In the genomic region with DNA sequence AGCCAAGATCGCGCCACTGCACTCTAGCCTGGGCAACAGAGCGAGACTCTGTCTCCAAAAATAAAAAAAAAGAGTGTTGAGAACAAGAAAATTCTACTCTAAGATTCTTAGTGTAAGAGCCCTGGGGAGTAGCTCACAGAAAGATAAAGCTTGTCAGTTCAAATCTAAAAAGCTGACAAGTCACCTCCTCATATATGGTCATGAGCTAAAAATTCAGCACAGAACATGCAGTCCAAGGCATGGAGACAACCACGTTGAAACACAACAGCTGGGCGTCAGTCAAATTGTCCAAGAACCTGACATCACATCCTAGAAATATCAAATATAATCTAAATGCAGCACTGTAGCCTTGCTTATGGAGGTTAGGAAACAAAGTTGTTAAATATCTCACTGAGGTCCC, we compare ENCODE assay signal across 28 cellular contexts. TPM values are rescaled to one million over a fixed set of nuclear protein-coding genes. Genes with fewer than 3 reads are reported as not detected.
DNase-seq lines count a peak whose midpoint lies in the region; ATAC-seq and TF ChIP-seq lines count a peak whose summit lies in the region.
"Had no signal": no experiment of that assay in that cellular context is flagged by ENCODE, and none has a peak within 500 bp of the region (broad histone marks: within the 10 kb centered on the region; RNA-seq: fewer than 3 reads in every experiment).

No MANE protein-coding gene starts in this region.

- no peaks in the 10 kb centered on the region for H3K27me3 Mint-ChIP-seq in activated CD4-positive, alpha-beta memory T cell treated with anti-CD3 and anti-CD28 coated beads, Interleukin-2, amount 10 ng/mL, durations not matched to agents 7 days and 5 days
- peaks cover 2% of the 10 kb centered on the region for H3K27me3 Mint-ChIP-seq in endothelial cell (ENCODE audit: unreplicated experiment)
- no peaks in the 10 kb centered on the region for H3K27me3 Mint-ChIP-seq in activated CD8-positive, alpha-beta memory T cell treated with anti-CD3 and anti-CD28 coated beads, Interleukin-2, amount 10 ng/mL, durations not matched to agents 7 days and 5 days
- H3K27me3 Mint-ChIP-seq: activated CD4-positive, alpha-beta T cell treated with anti-CD3 and anti-CD28 coated beads for 36 hours; CD4-positive, alpha-beta T cell; naive thymus-derived CD8-positive, alpha-beta T cell had no signal

- TF ChIP-seq POLR2A in IMR-90 (IDR thresholded peaks at IDR 0.05; ENCODE audit: low read depth, low read length) (no peak), esophagus squamous epithelium (IDR thresholded peaks at IDR 0.05) (no peak)

- no peak overlapping the region; the same call in 2 of the 3 replicates for H2BK15ac ChIP-seq in IMR-90 (ENCODE audit: low read depth, low read length)

- TF ChIP-seq RAD21 in IMR-90 (IDR thresholded peaks at IDR 0.05; ENCODE audit: low read length): no peak

- H3K27ac ChIP-seq in IMR-90 (ENCODE audit: insufficient read depth, low read length) (no peak overlapping the region), esophagus squamous epithelium (peak overlapping the region; percentile 33 to 80 (median 64)), muscle layer of colon (ENCODE audit: low read depth, low read length) (peak overlapping the region; percentile 27), osteoblast (ENCODE audit: low read depth, low read length) (no peak overlapping the region)
- H3K27ac ChIP-seq: foreskin keratinocyte, hepatocyte, PC-9 had no signal

- H3K9ac ChIP-seq in IMR-90 (ENCODE audit: low read depth, low read length) (no peak overlapping the region), muscle layer of colon (ENCODE audit: low read length) (no peak overlapping the region)

- H3K36me3 Mint-ChIP-seq in activated CD4-positive, alpha-beta memory T cell treated with anti-CD3 and anti-CD28 coated beads, Interleukin-2, amount 10 ng/mL, durations not matched to agents 7 days and 5 days (ENCODE audit: low read depth): peaks cover 34% of the 10 kb centered on the region
- H3K36me3 Mint-ChIP-seq in endothelial cell (ENCODE audit: low read depth, unreplicated experiment): peaks cover 26% of the 10 kb centered on the region
- peaks cover 21% of the 10 kb centered on the region for H3K36me3 Mint-ChIP-seq in activated CD8-positive, alpha-beta memory T cell treated with anti-CD3 and anti-CD28 coated beads, Interleukin-2, amount 10 ng/mL, durations not matched to agents 7 days and 5 days

- H3K27ac Mint-ChIP-seq in activated CD4-positive, alpha-beta memory T cell treated with anti-CD3 and anti-CD28 coated beads, Interleukin-2, amount 10 ng/mL, durations not matched to agents 7 days and 5 days: no peak overlapping the region
- H3K27ac Mint-ChIP-seq in endothelial cell (ENCODE audit: unreplicated experiment): no peak overlapping the region
- no peak overlapping the region for H3K27ac Mint-ChIP-seq in activated CD8-positive, alpha-beta memory T cell treated with anti-CD3 and anti-CD28 coated beads, Interleukin-2, amount 10 ng/mL, durations not matched to agents 7 days and 5 days
- H3K27ac Mint-ChIP-seq: activated CD4-positive, alpha-beta T cell treated with anti-CD3 and anti-CD28 coated beads for 36 hours; CD4-positive, alpha-beta T cell had no signal

- H2BK20ac ChIP-seq in IMR-90 (ENCODE audit: low read depth, low read length): no peak overlapping the region

- H3K9me3 ChIP-seq in IMR-90 (ENCODE audit: control insufficient read depth, insufficient read depth, low read length) (no peaks in the 10 kb centered on the region), esophagus squamous epithelium (no peaks in the 10 kb centered on the region), muscle layer of colon (ENCODE audit: low read length) (no peaks in the 10 kb centered on the region), osteoblast (ENCODE audit: low read depth, low read length) (no peaks in the 10 kb centered on the region)
- H3K9me3 ChIP-seq: adrenal gland had no signal

- no peak overlapping the region for H3K56ac ChIP-seq in IMR-90 (ENCODE audit: extremely low read depth, insufficient read depth, low read length)

- H2AFZ ChIP-seq in IMR-90 (replicated peaks; ENCODE audit: low read length, poor library complexity) (no peak overlapping the region), osteoblast (ENCODE audit: low read length) (no peak overlapping the region)
- H2AFZ ChIP-seq: hepatocyte, PC-9 had no signal

- H4K20me1 ChIP-seq in IMR-90 (ENCODE audit: insufficient read depth, low read length): peaks cover 6% of the 10 kb centered on the region; the same call in 1 of the 2 replicates
- no peaks in the 10 kb centered on the region for H4K20me1 ChIP-seq in osteoblast (ENCODE audit: insufficient read depth, low read length)

- dilution Hi-C loops in IMR-90 (cut with HindIII; ENCODE audit: low sequenced_read_pairs, unreplicated experiment): no loop called here

- H3K27me3 ChIP-seq in IMR-90 (ENCODE audit: control insufficient read depth, insufficient read depth, low read length): no peaks in the 10 kb centered on the region
- no peaks in the 10 kb centered on the region for H3K27me3 ChIP-seq in esophagus squamous epithelium
- no peaks in the 10 kb centered on the region for H3K27me3 ChIP-seq in muscle layer of colon (ENCODE audit: control insufficient read depth in 1 of 2, insufficient read depth in 2 of 2, low read length in 2 of 2)
- H3K27me3 ChIP-seq in osteoblast (ENCODE audit: insufficient read depth, low read length): no peaks in the 10 kb centered on the region
- H3K27me3 ChIP-seq: adrenal gland, foreskin keratinocyte, hepatocyte had no signal

- no peak overlapping the region for H3K4ac ChIP-seq in IMR-90 (ENCODE audit: low read depth, low read length)

- H3K4me3 Mint-ChIP-seq in activated CD4-positive, alpha-beta memory T cell treated with anti-CD3 and anti-CD28 coated beads, Interleukin-2, amount 10 ng/mL, durations not matched to agents 7 days and 5 days: no peak overlapping the region
- no peak overlapping the region for H3K4me3 Mint-ChIP-seq in endothelial cell (ENCODE audit: unreplicated experiment)
- no peak overlapping the region for H3K4me3 Mint-ChIP-seq in activated CD8-positive, alpha-beta memory T cell treated with anti-CD3 and anti-CD28 coated beads, Interleukin-2, amount 10 ng/mL, durations not matched to agents 7 days and 5 days
- H3K4me3 Mint-ChIP-seq: activated CD4-positive, alpha-beta T cell treated with anti-CD3 and anti-CD28 coated beads for 36 hours; activated T-cell treated with anti-CD3 and anti-CD28 coated beads, Interleukin-2, amount 50 U/mL, for 4 hours; CD4-positive, alpha-beta T cell; naive thymus-derived CD8-positive, alpha-beta T cell had no signal

- H2AK9ac ChIP-seq in IMR-90 (replicated peaks; ENCODE audit: low read depth, low read length, poor library complexity): no peak overlapping the region

- no peak overlapping the region for H4K5ac ChIP-seq in IMR-90 (ENCODE audit: low read depth, low read length)

- H3K4me3 ChIP-seq in IMR-90 (ENCODE audit: insufficient read depth, low read depth, low read length) (no peak overlapping the region), esophagus squamous epithelium (no peak overlapping the region), muscle layer of colon (ENCODE audit: low read depth in 1 of 2, low read length in 2 of 2) (no peak overlapping the region), osteoblast (ENCODE audit: insufficient read depth, low read length) (no peak overlapping the region)
- H3K4me3 ChIP-seq: adrenal gland, hepatocyte, PC-9 had no signal

- no peaks in the 10 kb centered on the region for H3K4me1 ChIP-seq in IMR-90 (ENCODE audit: control insufficient read depth, insufficient read depth, low read length)
- peaks cover 0 to 9% (median 5%) of the 10 kb centered on the region in 3 donors for H3K4me1 ChIP-seq in esophagus squamous epithelium
- H3K4me1 ChIP-seq in muscle layer of colon (ENCODE audit: insufficient read depth, low read length): peaks cover 31% of the 10 kb centered on the region
- no peaks in the 10 kb centered on the region for H3K4me1 ChIP-seq in osteoblast (ENCODE audit: insufficient read depth, low read length)
- H3K4me1 ChIP-seq: foreskin keratinocyte had no signal

- POLR2A ChIA-PET in IMR-90 (lab: Charles Lee; ENCODE audit: unreplicated experiment): interaction anchor here (0.7 kb wide), 1 partner anchor 100 kb away, joined by 4 read pairs; no protein-coding TSS in a partner anchor
- POLR2A ChIA-PET in activated CD4-positive, alpha-beta memory T cell treated with anti-CD3 and anti-CD28 coated beads, Interleukin-2, amount 10 ng/mL, durations not matched to agents 7 days and 5 days (lab: Charles Lee): no interaction called here

- no peak overlapping the region; the same call in 1 of the 2 replicates for H3K14ac ChIP-seq in IMR-90 (replicated peaks; ENCODE audit: low read depth, low read length)

- intact Hi-C loops in IMR-90 (cut with micrococcal nuclease): no loop called here
- intact Hi-C loops in esophagus squamous epithelium (cut with DNase I): no loop called here

- H2BK120ac ChIP-seq in IMR-90 (ENCODE audit: low read depth, low read length): no peak overlapping the region

- H4K8ac ChIP-seq in IMR-90 (ENCODE audit: low read depth in 2 of 2, low read length in 2 of 2): no peak overlapping the region

- H2AK5ac ChIP-seq in IMR-90 (ENCODE audit: low read depth, low read length): peak overlapping the region; percentile 28; the same call in 1 of the 2 replicates

- peaks cover 31% of the 10 kb centered on the region for H3K79me2 ChIP-seq in osteoblast (ENCODE audit: insufficient read depth, low read length)

- no peak overlapping the region; the same call in 1 of the 2 replicates for H3K18ac ChIP-seq in IMR-90 (ENCODE audit: low read depth, low read length)

- H3K79me1 ChIP-seq in IMR-90 (ENCODE audit: low read depth in 1 of 2, low read length in 2 of 2): peaks cover 14 to 51% of the 10 kb centered on the region in 2 experiments

- DNase-seq in IMR-90: no peak
- DNase-seq in esophagus squamous epithelium (lab: John Stamatoyannopoulos, UW): no peak
- DNase-seq in superior temporal gyrus (ENCODE audit: extremely low spot score): peak; percentile 60
- no peak for DNase-seq in activated CD4-positive, alpha-beta memory T cell treated with anti-CD3 and anti-CD28 coated beads, Interleukin-2, amount 10 ng/mL, durations not matched to agents 7 days and 5 days
- no peak for DNase-seq in endothelial cell (ENCODE audit: low spot score)
- DNase-seq in osteoblast (ENCODE audit: insufficient read length, low spot score, missing footprints): no peak
- DNase-seq in activated CD8-positive, alpha-beta memory T cell treated with anti-CD3 and anti-CD28 coated beads, Interleukin-2, amount 10 ng/mL, durations not matched to agents 7 days and 5 days: no peak
- DNase-seq: activated CD4-positive, alpha-beta T cell treated with anti-CD3 and anti-CD28 coated beads for 36 hours; activated naive CD4-positive, alpha-beta T cell; activated T-cell treated with anti-CD3 and anti-CD28 coated beads, Interleukin-2, amount 50 U/mL, for 4 hours; CD4-positive, alpha-beta T cell; effector memory CD4-positive, alpha-beta T cell; EL; erythroblast; foreskin keratinocyte; mesenchymal stem cell; naive thymus-derived CD8-positive, alpha-beta T cell; NCI-H1092 treated with DMSO at 0.1 percent for 48 hours; NCI-H1930; NCI-H526; nucleus accumbens; PC-9; SHP77; stimulated activated CD4-positive, alpha-beta T cell treated with anti-CD3 and anti-CD28 coated beads, Interleukin-2, amount 100 ng/mL, for 48 hours; substantia nigra had no signal

- no peak overlapping the region for H4K91ac ChIP-seq in IMR-90 (ENCODE audit: insufficient read depth, low read depth, low read length)

- H3K4me1 Mint-ChIP-seq in activated CD4-positive, alpha-beta memory T cell treated with anti-CD3 and anti-CD28 coated beads, Interleukin-2, amount 10 ng/mL, durations not matched to agents 7 days and 5 days: peaks cover 12% of the 10 kb centered on the region
- H3K4me1 Mint-ChIP-seq in endothelial cell (ENCODE audit: unreplicated experiment): peaks cover 21% of the 10 kb centered on the region
- peaks cover 19% of the 10 kb centered on the region for H3K4me1 Mint-ChIP-seq in activated CD8-positive, alpha-beta memory T cell treated with anti-CD3 and anti-CD28 coated beads, Interleukin-2, amount 10 ng/mL, durations not matched to agents 7 days and 5 days

- H3K9me3 Mint-ChIP-seq in activated CD4-positive, alpha-beta memory T cell treated with anti-CD3 and anti-CD28 coated beads, Interleukin-2, amount 10 ng/mL, durations not matched to agents 7 days and 5 days: no peaks in the 10 kb centered on the region
- no peaks in the 10 kb centered on the region for H3K9me3 Mint-ChIP-seq in endothelial cell (ENCODE audit: unreplicated experiment)
- no peaks in the 10 kb centered on the region for H3K9me3 Mint-ChIP-seq in activated CD8-positive, alpha-beta memory T cell treated with anti-CD3 and anti-CD28 coated beads, Interleukin-2, amount 10 ng/mL, durations not matched to agents 7 days and 5 days (ENCODE audit: low read depth)
- H3K9me3 Mint-ChIP-seq: activated T-cell treated with anti-CD3 and anti-CD28 coated beads, Interleukin-2, amount 50 U/mL, for 4 hours; CD4-positive, alpha-beta T cell; naive thymus-derived CD8-positive, alpha-beta T cell had no signal

- BruUV-seq in IMR-90 (replicated peaks; lab: Mats Ljungman, UMichigan): no TSS peak

- H3K4me2 ChIP-seq in IMR-90 (ENCODE audit: low read depth, low read length) (no peak overlapping the region), osteoblast (ENCODE audit: insufficient read depth, low read length) (no peak overlapping the region)
- H3K4me2 ChIP-seq: hepatocyte, PC-9 had no signal

- in situ Hi-C loops in IMR-90 (cut with MboI; ENCODE audit: low sequenced_read_pairs): no loop called here

- no peak for TF ChIP-seq CTCF in IMR-90 (conservative IDR thresholded peaks at IDR 0.05; ENCODE audit: low read depth, low read length)
- no peak for TF ChIP-seq CTCF in esophagus squamous epithelium (IDR thresholded peaks at IDR 0.05)
- TF ChIP-seq CTCF in endothelial cell (IDR thresholded peaks at IDR 0.05; ENCODE audit: unreplicated experiment): no peak
- TF ChIP-seq CTCF in osteoblast (IDR thresholded peaks at IDR 0.05; ENCODE audit: extremely low read depth, low read depth, low read length): no peak

- CTCF ChIA-PET in IMR-90 (lab: Yijun Ruan, JAX): interaction anchor here (0.6 to 2.0 kb wide), 4 partner anchors 16 to 206 kb away, joined by 3 to 11 read pairs (median 9); no protein-coding TSS in a partner anchor
- CTCF ChIA-PET in activated CD4-positive, alpha-beta memory T cell treated with anti-CD3 and anti-CD28 coated beads, Interleukin-2, amount 10 ng/mL, durations not matched to agents 7 days and 5 days (lab: Charles Lee): interaction anchor here (1.3 to 1.5 kb wide), 3 partner anchors 16 to 25 kb away, joined by 4 to 7 read pairs (median 5); no protein-coding TSS in a partner anchor
- CTCF ChIA-PET in activated CD8-positive, alpha-beta memory T cell treated with anti-CD3 and anti-CD28 coated beads, Interleukin-2, amount 10 ng/mL, durations not matched to agents 7 days and 5 days (lab: Charles Lee): interaction anchor here (0.9 to 1.4 kb wide), 3 partner anchors 19 to 38 kb away, joined by 3 to 7 read pairs (median 6); no protein-coding TSS in a partner anchor

- H3K36me3 ChIP-seq in IMR-90 (ENCODE audit: control insufficient read depth, insufficient read depth, low read length) (peaks cover 31% of the 10 kb centered on the region), esophagus squamous epithelium (peaks cover 8 to 100% (median 25%) of the 10 kb centered on the region in 3 donors), muscle layer of colon (ENCODE audit: insufficient read depth, low read length) (peaks cover 26% of the 10 kb centered on the region), osteoblast (ENCODE audit: insufficient read depth, low read length) (peaks cover 30% of the 10 kb centered on the region)

- no CpG with 5 or more reads among the region's 5 CpGs for WGBS in IMR-90 (ENCODE audit: extremely low coverage in 2 of 2, insufficient read length in 1 of 2), 2 experiments
- WGBS in esophagus squamous epithelium, 2 donors: 50 to 84% methylated on average over 5 of the region's 5 CpGs

- no peak for ATAC-seq in IMR-90 (ENCODE audit: low read depth)
- ATAC-seq in activated CD8-positive, alpha-beta memory T cell treated with anti-CD3 and anti-CD28 coated beads, Interleukin-2, amount 10 ng/mL, durations not matched to agents 7 days and 5 days: no peak
- ATAC-seq: activated CD4-positive, alpha-beta T cell treated with anti-CD3 and anti-CD28 coated beads for 36 hours; activated T-cell treated with anti-CD3 and anti-CD28 coated beads, Interleukin-2, amount 50 U/mL, for 4 hours; foreskin keratinocyte; naive thymus-derived CD8-positive, alpha-beta T cell had no signal

- H2BK5ac ChIP-seq in IMR-90 (ENCODE audit: low read depth, low read length, poor library complexity, severe bottlenecking): peak overlapping the region; percentile 50

- no peak overlapping the region for H3K23ac ChIP-seq in IMR-90 (ENCODE audit: low read depth, low read length)

- H3K9me1 ChIP-seq in IMR-90 (ENCODE audit: insufficient read depth, low read length): peaks cover 9% of the 10 kb centered on the region

RNA-seq across cellular contexts. Expression of a gene that starts 47.8 kb away (rescaled TPM):
- 54.8 and 58.9 TPM in 2 replicates for total RNA-seq in IMR-90 (2012; rRNA removed)
- 35.6 and 38.0 TPM in 2 replicates for polyA plus RNA-seq in IMR-90 (2012; rRNA removed)
- 14.5 and 24.5 TPM in 2 replicates for polyA plus RNA-seq in IMR-90 (2012; cell fraction: cytosol; rRNA removed)
- 33.5 and 72.7 TPM in 2 replicates for polyA plus RNA-seq in IMR-90 (2012; cell fraction: nucleus; rRNA removed; ENCODE audit: low replicate concordance)
- total RNA-seq in esophagus squamous epithelium: 100 to 1,000 TPM in 3 of 4 donors, 10 to 100 TPM in 1; 78.7 to 147 (median 118) TPM
- 10 to 100 TPM; 65.3 to 73.4 TPM for total RNA-seq in activated CD4-positive, alpha-beta memory T cell treated with anti-CD3 and anti-CD28 coated beads, Interleukin-2, amount 10 ng/mL, durations not matched to agents 7 days and 5 days
- 57.7 TPM for total RNA-seq in endothelial cell (ENCODE audit: unreplicated experiment)
- 90.8 and 103 TPM in 2 replicates for total RNA-seq in osteoblast
- total RNA-seq in activated CD8-positive, alpha-beta memory T cell treated with anti-CD3 and anti-CD28 coated beads, Interleukin-2, amount 10 ng/mL, durations not matched to agents 7 days and 5 days: 10 to 100 TPM; 56.2 to 75.7 TPM

Comparison
In these comparisons a context has a peak if more than half of its experiments do, and no peak if none do; other contexts are left out.
1. H3K27ac ChIP-seq: peak in esophagus squamous epithelium (4 of 4) and muscle layer of colon (single experiment); none in IMR-90 (single experiment) and osteoblast (single experiment).